In the genomic region with DNA sequence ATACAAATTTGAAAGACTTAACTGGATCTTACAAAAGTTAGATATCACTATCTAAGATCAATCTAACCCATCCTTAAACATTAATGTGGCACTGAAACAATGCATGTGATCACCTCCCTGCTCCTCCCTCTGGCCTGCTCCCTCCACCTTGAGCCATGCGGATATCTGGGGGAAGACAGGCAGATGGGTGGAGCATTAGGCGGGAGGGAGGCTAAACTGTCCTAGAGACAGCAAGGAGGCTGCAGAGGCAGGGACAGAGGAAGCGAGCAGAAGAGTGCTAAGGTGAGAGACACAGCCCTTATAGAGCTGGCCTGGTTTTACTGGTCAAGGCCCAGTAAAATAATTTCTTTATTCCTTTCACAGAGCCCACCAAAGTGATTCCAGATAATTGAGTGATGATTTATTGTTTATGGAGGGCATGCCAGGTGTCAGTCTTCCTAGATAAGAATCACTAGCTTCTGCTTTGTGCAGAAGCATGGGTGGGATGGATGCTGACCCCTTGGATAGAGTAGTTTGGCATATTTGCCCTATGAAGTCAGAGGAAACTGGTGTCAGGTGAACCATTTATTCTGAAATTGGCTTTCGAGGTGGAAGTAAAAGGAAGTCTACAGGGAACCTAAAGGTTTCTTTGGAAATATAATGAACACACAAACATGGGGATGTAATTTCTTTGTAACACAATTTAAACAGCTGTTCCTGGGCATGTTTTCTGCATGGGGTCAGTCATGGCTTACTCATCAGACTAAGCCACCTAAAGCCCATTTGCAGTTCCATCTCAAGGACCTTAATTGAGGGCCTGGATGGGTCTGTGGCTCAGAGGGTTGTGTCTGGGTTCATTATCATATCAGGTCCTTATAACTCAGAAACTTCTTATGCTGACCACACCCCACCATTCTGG, we compare ENCODE assay signal across 2 cellular contexts.
TF ChIP-seq lines count a peak whose summit lies in the region.

No MANE protein-coding gene starts in this region.

TF ChIP-seq in GM23338, 12 proteins besides CTCF, POLR2A, EP300 and RAD21 (continues in another document):
- TF ChIP-seq EZH2 (IDR thresholded peaks at IDR 0.05; ENCODE audit: low read depth, unreplicated experiment) (no peak), ZNF114 (CRISPR knock-in tag; IDR thresholded peaks at IDR 0.05) (no peak), ZNF331 (CRISPR knock-in tag; IDR thresholded peaks at IDR 0.05; ENCODE audit: low read depth) (no peak), NANOG (IDR thresholded peaks at IDR 0.05; ENCODE audit: borderline replicate concordance) (no peak), STAT1 (IDR thresholded peaks at IDR 0.05; ENCODE audit: unreplicated experiment) (no peak), EZH2phosphoT487 (IDR thresholded peaks at IDR 0.05; ENCODE audit: unreplicated experiment) (no peak), CREB1 (CRISPR knock-in tag; IDR thresholded peaks at IDR 0.05; ENCODE audit: low read depth) (no peak), JUNB (IDR thresholded peaks at IDR 0.05; ENCODE audit: unreplicated experiment) (no peak), POLR2AphosphoS5 (IDR thresholded peaks at IDR 0.05; ENCODE audit: low read depth) (no peak)
- TF ChIP-seq, protein P1, sequence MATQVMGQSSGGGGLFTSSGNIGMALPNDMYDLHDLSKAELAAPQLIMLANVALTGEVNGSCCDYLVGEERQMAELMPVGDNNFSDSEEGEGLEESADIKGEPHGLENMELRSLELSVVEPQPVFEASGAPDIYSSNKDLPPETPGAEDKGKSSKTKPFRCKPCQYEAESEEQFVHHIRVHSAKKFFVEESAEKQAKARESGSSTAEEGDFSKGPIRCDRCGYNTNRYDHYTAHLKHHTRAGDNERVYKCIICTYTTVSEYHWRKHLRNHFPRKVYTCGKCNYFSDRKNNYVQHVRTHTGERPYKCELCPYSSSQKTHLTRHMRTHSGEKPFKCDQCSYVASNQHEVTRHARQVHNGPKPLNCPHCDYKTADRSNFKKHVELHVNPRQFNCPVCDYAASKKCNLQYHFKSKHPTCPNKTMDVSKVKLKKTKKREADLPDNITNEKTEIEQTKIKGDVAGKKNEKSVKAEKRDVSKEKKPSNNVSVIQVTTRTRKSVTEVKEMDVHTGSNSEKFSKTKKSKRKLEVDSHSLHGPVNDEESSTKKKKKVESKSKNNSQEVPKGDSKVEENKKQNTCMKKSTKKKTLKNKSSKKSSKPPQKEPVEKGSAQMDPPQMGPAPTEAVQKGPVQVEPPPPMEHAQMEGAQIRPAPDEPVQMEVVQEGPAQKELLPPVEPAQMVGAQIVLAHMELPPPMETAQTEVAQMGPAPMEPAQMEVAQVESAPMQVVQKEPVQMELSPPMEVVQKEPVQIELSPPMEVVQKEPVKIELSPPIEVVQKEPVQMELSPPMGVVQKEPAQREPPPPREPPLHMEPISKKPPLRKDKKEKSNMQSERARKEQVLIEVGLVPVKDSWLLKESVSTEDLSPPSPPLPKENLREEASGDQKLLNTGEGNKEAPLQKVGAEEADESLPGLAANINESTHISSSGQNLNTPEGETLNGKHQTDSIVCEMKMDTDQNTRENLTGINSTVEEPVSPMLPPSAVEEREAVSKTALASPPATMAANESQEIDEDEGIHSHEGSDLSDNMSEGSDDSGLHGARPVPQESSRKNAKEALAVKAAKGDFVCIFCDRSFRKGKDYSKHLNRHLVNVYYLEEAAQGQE (IDR thresholded peaks at IDR 0.05; ENCODE audit: unreplicated experiment), result no peak
- TF ChIP-seq, protein P2, sequence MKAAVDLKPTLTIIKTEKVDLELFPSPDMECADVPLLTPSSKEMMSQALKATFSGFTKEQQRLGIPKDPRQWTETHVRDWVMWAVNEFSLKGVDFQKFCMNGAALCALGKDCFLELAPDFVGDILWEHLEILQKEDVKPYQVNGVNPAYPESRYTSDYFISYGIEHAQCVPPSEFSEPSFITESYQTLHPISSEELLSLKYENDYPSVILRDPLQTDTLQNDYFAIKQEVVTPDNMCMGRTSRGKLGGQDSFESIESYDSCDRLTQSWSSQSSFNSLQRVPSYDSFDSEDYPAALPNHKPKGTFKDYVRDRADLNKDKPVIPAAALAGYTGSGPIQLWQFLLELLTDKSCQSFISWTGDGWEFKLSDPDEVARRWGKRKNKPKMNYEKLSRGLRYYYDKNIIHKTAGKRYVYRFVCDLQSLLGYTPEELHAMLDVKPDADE (IDR thresholded peaks at IDR 0.05), result no peak

TF ChIP-seq in endothelial cell of umbilical vein, 7 proteins besides CTCF, POLR2A, EP300 and RAD21:
- TF ChIP-seq GATA2 (IDR thresholded peaks at IDR 0.05; ENCODE audit: insufficient read depth, insufficient read length, low read depth, low read length), result peak; percentile 57
- TF ChIP-seq, protein P3, sequence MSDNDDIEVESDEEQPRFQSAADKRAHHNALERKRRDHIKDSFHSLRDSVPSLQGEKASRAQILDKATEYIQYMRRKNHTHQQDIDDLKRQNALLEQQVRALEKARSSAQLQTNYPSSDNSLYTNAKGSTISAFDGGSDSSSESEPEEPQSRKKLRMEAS (IDR thresholded peaks at IDR 0.05; ENCODE audit: insufficient read depth, insufficient read length), result no peak
